ENCODE assay signal across 14 cellular contexts in genomic region chr1:39833121-39833520, GRCh38. TPM values are rescaled to one million over a fixed set of nuclear protein-coding genes. Genes with fewer than 3 reads are reported as not detected.
A peak's percentile ranks its signal among the peaks of the same experiment; 100 is the strongest.
DNase-seq lines count a peak whose midpoint lies in the region; ATAC-seq and TF ChIP-seq lines count a peak whose summit lies in the region.
"Had no signal": no experiment of that assay in that cellular context is flagged by ENCODE, and none has a peak within 500 bp of the region (broad histone marks: within the 10 kb centered on the region; RNA-seq: fewer than 3 reads in every experiment).

No MANE protein-coding gene starts in this region.

- H3K27me3 Mint-ChIP-seq in osteocyte (ENCODE audit: unreplicated experiment): peaks cover 14% of the 10 kb centered on the region

- intact Hi-C loops in left ventricle myocardium superior (cut with micrococcal nuclease): no loop called here

- ATAC-seq in left ventricle myocardium superior (no peak), HG03108 (IDR thresholded peaks at IDR 0.05; ENCODE audit: unreplicated experiment) (no peak)

- no peaks in the 10 kb centered on the region for H3K4me1 Mint-ChIP-seq in osteocyte (ENCODE audit: unreplicated experiment)

- no peak for TF ChIP-seq CTCF in osteocyte (IDR thresholded peaks at IDR 0.05)

- no peak overlapping the region for H3K27ac Mint-ChIP-seq in osteocyte (ENCODE audit: unreplicated experiment)

- no peaks in the 10 kb centered on the region for H3K9me3 Mint-ChIP-seq in osteocyte (ENCODE audit: unreplicated experiment)

- H3K36me3 Mint-ChIP-seq in osteocyte (ENCODE audit: unreplicated experiment): no peaks in the 10 kb centered on the region

- DNase-seq in activated CD8-positive, alpha-beta memory T cell treated with anti-CD3 and anti-CD28 coated beads, Interleukin-2, amount 50 U/mL, for 48 hours: peak; percentile 28
- no peak for DNase-seq in activated CD8-positive, alpha-beta memory T cell treated with anti-CD3 and anti-CD28 coated beads, Interleukin-2, amount 50 U/mL, for 4 hours
- DNase-seq in NCI-H2107 (lab: John Stamatoyannopoulos, UW): peak; percentile 89
- DNase-seq in fibroblast of gingiva (ENCODE audit: low read depth): peak; percentile 24
- DNase-seq in left ventricle myocardium superior: no peak
- DNase-seq in osteocyte (ENCODE audit: extremely low spot score, unreplicated experiment): no peak
- DNase-seq: COR-L47, DMS53, NCI-H1436, NCI-H2029 treated with DMSO at 0.1 percent for 48 hours, NCI-H524 treated with DMSO at 0.1 percent for 48 hours, SHP77 treated with DMSO at 0.1 percent for 48 hours had no signal

- H3K4me3 Mint-ChIP-seq in osteocyte (ENCODE audit: unreplicated experiment): no peak overlapping the region

RNA-seq across cellular contexts. Expression of gene BMP8B, which starts 44.5 kb away (rescaled TPM):
- total RNA-seq in left ventricle myocardium superior (0.40 TPM), osteocyte (0.08 TPM in 1 of 2 replicates, not detected in the other)
- total RNA-seq: HT1080 had no signal

RNA-seq across cellular contexts. Expression of gene TRIT1, which starts 50.2 kb away (rescaled TPM):
- 17.4 TPM for total RNA-seq in left ventricle myocardium superior
- 13.5 and 15.8 TPM in 2 replicates for total RNA-seq in osteocyte

Comparison
In these comparisons a context has a peak if more than half of its experiments do, and no peak if none do; other contexts are left out.
1. DNase-seq: peak in activated CD8-positive, alpha-beta memory T cell treated with anti-CD3 and anti-CD28 coated beads, Interleukin-2, amount 50 U/mL, for 48 hours (single experiment), NCI-H2107 (single experiment) and fibroblast of gingiva (single experiment); none in activated CD8-positive, alpha-beta memory T cell treated with anti-CD3 and anti-CD28 coated beads, Interleukin-2, amount 50 U/mL, for 4 hours (single experiment), left ventricle myocardium superior (single experiment) and osteocyte (single experiment).